ENCODE assay signal across 13 cellular contexts in genomic region chr6:19906161-19906560, GRCh38.
"Had no signal": no experiment of that assay in that cellular context is flagged by ENCODE, and none has a peak within 500 bp of the region (broad histone marks: within the 10 kb centered on the region; RNA-seq: fewer than 3 reads in every experiment).

No MANE protein-coding gene starts in this region.

- H3K9me3 ChIP-seq: psoas muscle, right lobe of liver, tibial artery had no signal

- H3K36me3 Mint-ChIP-seq: immature natural killer cell, neural progenitor cell had no signal

- H3K4me3 ChIP-seq: lung, neural progenitor cell, psoas muscle, right lobe of liver, spleen, tibial artery had no signal

- H3K4me3 Mint-ChIP-seq: immature natural killer cell; neural progenitor cell; stimulated activated naive CD8-positive, alpha-beta T cell treated with anti-CD3 and anti-CD28 coated beads, Interleukin-15, amount 100 ng/mL, for 72 hours had no signal

- H3K27me3 ChIP-seq: neural progenitor cell, right lobe of liver, spleen, tibial artery had no signal

- H2AFZ ChIP-seq: neural progenitor cell had no signal

- DNase-seq: activated naive CD4-positive, alpha-beta T cell treated with Interleukin-2 at 50 U/mL for 16 hours; anterior cingulate cortex; foreskin fibroblast; immature natural killer cell; psoas muscle; right lobe of liver; spleen; stimulated activated CD4-positive, alpha-beta T cell treated with anti-CD3 and anti-CD28 coated beads, Interleukin-1b, Interleukin-23, amount 100 ng/mL, for 48 hours; stimulated activated naive CD8-positive, alpha-beta T cell treated with anti-CD3 and anti-CD28 coated beads, Interleukin-15, amount 100 ng/mL, for 72 hours; tibial artery had no signal

- H3K27me3 Mint-ChIP-seq: stimulated activated naive CD8-positive, alpha-beta T cell treated with anti-CD3 and anti-CD28 coated beads, Interleukin-15, amount 100 ng/mL, for 72 hours had no signal

- H3K4me1 ChIP-seq: neural progenitor cell, psoas muscle, right lobe of liver, spleen, tibial artery had no signal

- H3K9ac ChIP-seq: neural progenitor cell had no signal

- H3K36me3 ChIP-seq: neural progenitor cell, right lobe of liver, spleen, tibial artery had no signal

- H3K27ac Mint-ChIP-seq: immature natural killer cell; neural progenitor cell; stimulated activated naive CD8-positive, alpha-beta T cell treated with anti-CD3 and anti-CD28 coated beads, Interleukin-15, amount 100 ng/mL, for 72 hours had no signal

- H3K4me2 ChIP-seq: neural progenitor cell had no signal

- ATAC-seq: activated CD4-positive, CD25-positive, alpha-beta regulatory T cell treated with anti-CD3 and anti-CD28 coated beads, Interleukin-2, amount 50 U/mL, for 24 hours; psoas muscle; right lobe of liver; stimulated activated naive CD8-positive, alpha-beta T cell treated with anti-CD3 and anti-CD28 coated beads, Interleukin-15, amount 100 ng/mL, for 72 hours had no signal

- H3K4me1 Mint-ChIP-seq: immature natural killer cell; stimulated activated naive CD8-positive, alpha-beta T cell treated with anti-CD3 and anti-CD28 coated beads, Interleukin-15, amount 100 ng/mL, for 72 hours had no signal

- H3K27ac ChIP-seq: neural progenitor cell, psoas muscle, right lobe of liver, spleen, tibial artery had no signal
